Comparison of ENCODE assay signal across 8 cellular contexts in genomic region chr6:13487122-13488014, GRCh38.
A peak's percentile ranks its signal among the peaks of the same experiment; 100 is the strongest.
DNase-seq lines count a peak whose midpoint lies in the region; ATAC-seq and TF ChIP-seq lines count a peak whose summit lies in the region.

Gene GFOD1, minus strand, starts transcription at chr6:13487600. Its CDS starts 710 bp downstream, at chr6:13486890.

- peak within 1 kb of the TSS; percentile 90 to 93 for H3K27ac ChIP-seq in coronary artery

- H3K4me3 ChIP-seq in coronary artery = peak within 1 kb of the TSS; percentile 82

- ATAC-seq in GM19035 (IDR thresholded peaks at IDR 0.05; ENCODE audit: unreplicated experiment) (peak; percentile 81), HG03280 (IDR thresholded peaks at IDR 0.05; ENCODE audit: unreplicated experiment) (peak; percentile 80)

- DNase-seq in AML-193 (lab: John Stamatoyannopoulos, UW) = peak; percentile 87 to 92
- DNase-seq in NCI-H446 treated with DMSO at 0.1 percent for 48 hours (lab: John Stamatoyannopoulos, UW) = peak; percentile 73
- DNase-seq in activated CD4-positive, alpha-beta T cell treated with anti-CD3 and anti-CD28 coated beads for 4 hours = peak; percentile 66 to 74
- peak; percentile 92 for DNase-seq in coronary artery (ENCODE audit: low spot score)
- DNase-seq in left kidney (ENCODE audit: low read depth, low spot score) = peak; percentile 91
- DNase-seq in stimulated activated CD4-positive, alpha-beta T cell treated with anti-CD3 and anti-CD28 coated beads, Interleukin-2, amount 100 ng/mL, for 4 hours (ENCODE audit: low read depth) = peak; percentile 66

- no peak for TF ChIP-seq CTCF in coronary artery (IDR thresholded peaks at IDR 0.05)

Comparison
In these comparisons a context has a peak if more than half of its experiments do, and no peak if none do; other contexts are left out.
1. Peak in every context shown above with its lines: DNase-seq, ATAC-seq, H3K4me3 ChIP-seq and H3K27ac ChIP-seq.